22 cellular contexts compared by ENCODE assay signal in genomic region chr22:37507731-37508130, GRCh38. TPM values are rescaled to one million over a fixed set of nuclear protein-coding genes. Genes with fewer than 3 reads are reported as not detected.
"Had no signal": no experiment of that assay in that cellular context is flagged by ENCODE, and none has a peak within 500 bp of the region (broad histone marks: within the 10 kb centered on the region; RNA-seq: fewer than 3 reads in every experiment).

No MANE protein-coding gene starts in this region.

- H3K27ac Mint-ChIP-seq: activated CD4-positive, alpha-beta memory T cell treated with anti-CD3 and anti-CD28 coated beads, Interleukin-2, amount 10 ng/mL, durations not matched to agents 7 days and 5 days; activated naive CD4-positive, alpha-beta T cell treated with anti-CD3 and anti-CD28 coated beads, Interleukin-2, amount 10 ng/mL, durations not matched to agents 7 days and 5 days; activated T-cell treated with anti-CD3 and anti-CD28 coated beads, Interleukin-2, amount 50 U/mL, for 72 hours; naive thymus-derived CD4-positive, alpha-beta T cell; stimulated activated effector memory CD8-positive, alpha-beta T cell treated with anti-CD3 and anti-CD28 coated beads, Interleukin-12 subunit alpha, Interleukin-12 subunit beta, amount 100 ng/mL, for 72 hours; T-helper 1 cell treated with Interleukin-12 subunit alpha and Interleukin-12 subunit beta and Interleukin-4 antibody, amounts not matched to agents 30 μg/mL and 1 μg/mL, for 36 hours had no signal

- H3K4me1 ChIP-seq: parathyroid adenoma had no signal

- H3K4me3 Mint-ChIP-seq: activated CD4-positive, alpha-beta memory T cell treated with anti-CD3 and anti-CD28 coated beads, Interleukin-2, amount 10 ng/mL, durations not matched to agents 7 days and 5 days; activated naive CD4-positive, alpha-beta T cell treated with anti-CD3 and anti-CD28 coated beads, Interleukin-2, amount 10 ng/mL, durations not matched to agents 7 days and 5 days; activated T-cell treated with anti-CD3 and anti-CD28 coated beads, Interleukin-2, amount 50 U/mL, for 72 hours; naive thymus-derived CD4-positive, alpha-beta T cell; stimulated activated effector memory CD8-positive, alpha-beta T cell treated with anti-CD3 and anti-CD28 coated beads, Interleukin-12 subunit alpha, Interleukin-12 subunit beta, amount 100 ng/mL, for 72 hours; T-helper 1 cell treated with Interleukin-12 subunit alpha and Interleukin-12 subunit beta and Interleukin-4 antibody, amounts not matched to agents 30 μg/mL and 1 μg/mL, for 36 hours had no signal

- H3K27ac ChIP-seq: parathyroid adenoma had no signal

- H3K4me3 ChIP-seq: body of pancreas, lower lobe of right lung, stomach, suprapubic skin, upper lobe of left lung had no signal

- H3K9me3 ChIP-seq: body of pancreas, lower lobe of right lung, stomach, suprapubic skin, upper lobe of left lung had no signal

- H3K4me1 Mint-ChIP-seq: activated CD4-positive, alpha-beta memory T cell treated with anti-CD3 and anti-CD28 coated beads, Interleukin-2, amount 10 ng/mL, durations not matched to agents 7 days and 5 days; activated naive CD4-positive, alpha-beta T cell treated with anti-CD3 and anti-CD28 coated beads, Interleukin-2, amount 10 ng/mL, durations not matched to agents 7 days and 5 days; stimulated activated effector memory CD8-positive, alpha-beta T cell treated with anti-CD3 and anti-CD28 coated beads, Interleukin-12 subunit alpha, Interleukin-12 subunit beta, amount 100 ng/mL, for 72 hours had no signal

- H3K9me3 Mint-ChIP-seq: activated CD4-positive, alpha-beta memory T cell treated with anti-CD3 and anti-CD28 coated beads, Interleukin-2, amount 10 ng/mL, durations not matched to agents 7 days and 5 days; activated naive CD4-positive, alpha-beta T cell treated with anti-CD3 and anti-CD28 coated beads, Interleukin-2, amount 10 ng/mL, durations not matched to agents 7 days and 5 days; activated T-cell treated with anti-CD3 and anti-CD28 coated beads, Interleukin-2, amount 50 U/mL, for 72 hours; naive thymus-derived CD4-positive, alpha-beta T cell; stimulated activated effector memory CD8-positive, alpha-beta T cell treated with anti-CD3 and anti-CD28 coated beads, Interleukin-12 subunit alpha, Interleukin-12 subunit beta, amount 100 ng/mL, for 72 hours; T-helper 1 cell treated with Interleukin-12 subunit alpha and Interleukin-12 subunit beta and Interleukin-4 antibody, amounts not matched to agents 30 μg/mL and 1 μg/mL, for 36 hours had no signal

- H3K27me3 ChIP-seq: body of pancreas, suprapubic skin, upper lobe of left lung had no signal

- H3K36me3 ChIP-seq: suprapubic skin had no signal

- H3K36me3 Mint-ChIP-seq: activated naive CD4-positive, alpha-beta T cell treated with anti-CD3 and anti-CD28 coated beads, Interleukin-2, amount 10 ng/mL, durations not matched to agents 7 days and 5 days; naive thymus-derived CD4-positive, alpha-beta T cell; stimulated activated effector memory CD8-positive, alpha-beta T cell treated with anti-CD3 and anti-CD28 coated beads, Interleukin-12 subunit alpha, Interleukin-12 subunit beta, amount 100 ng/mL, for 72 hours had no signal

- ATAC-seq: activated T-cell treated with anti-CD3 and anti-CD28 coated beads, Interleukin-2, amount 50 U/mL, for 72 hours; body of pancreas; naive thymus-derived CD4-positive, alpha-beta T cell; stimulated activated effector memory CD8-positive, alpha-beta T cell treated with anti-CD3 and anti-CD28 coated beads, Interleukin-12 subunit alpha, Interleukin-12 subunit beta, amount 100 ng/mL, for 72 hours had no signal

- DNase-seq: activated CD4-positive, alpha-beta memory T cell treated with anti-CD3 and anti-CD28 coated beads, Interleukin-2, amount 10 ng/mL, durations not matched to agents 7 days and 5 days; activated CD4-positive, alpha-beta T cell treated with anti-CD3 and anti-CD28 coated beads for 48 hours; activated CD4-positive, CD25-positive, alpha-beta regulatory T cell; activated effector memory CD4-positive, alpha-beta T cell treated with anti-CD3 and anti-CD28 coated beads, Interleukin-2, amount 50 U/mL, for 16 hours; activated naive CD4-positive, alpha-beta T cell treated with anti-CD3 and anti-CD28 coated beads, Interleukin-2, amount 10 ng/mL, durations not matched to agents 7 days and 5 days; activated T-cell treated with anti-CD3 and anti-CD28 coated beads, Interleukin-2, amount 50 U/mL, for 72 hours; amygdala; body of pancreas; caudate nucleus; effector memory CD4-positive, alpha-beta T cell; head of caudate nucleus; lower lobe of right lung; naive thymus-derived CD4-positive, alpha-beta T cell; small intestine; stimulated activated CD4-positive, alpha-beta T cell treated with anti-CD3 and anti-CD28 coated beads, Interleukin-2, amount 100 ng/mL, for 24 hours; stomach had no signal

RNA-seq across cellular contexts. Expression of gene MFNG, which starts 21.5 kb away (rescaled TPM):
- total RNA-seq: SK-MEL-5 had no signal

RNA-seq across cellular contexts. Expression of gene CDC42EP1, which starts 52.5 kb away (rescaled TPM):
- polyA plus RNA-seq: naive thymus-derived CD4-positive, alpha-beta T cell had no signal
